8 cellular contexts compared by ENCODE assay signal in the genomic region with DNA sequence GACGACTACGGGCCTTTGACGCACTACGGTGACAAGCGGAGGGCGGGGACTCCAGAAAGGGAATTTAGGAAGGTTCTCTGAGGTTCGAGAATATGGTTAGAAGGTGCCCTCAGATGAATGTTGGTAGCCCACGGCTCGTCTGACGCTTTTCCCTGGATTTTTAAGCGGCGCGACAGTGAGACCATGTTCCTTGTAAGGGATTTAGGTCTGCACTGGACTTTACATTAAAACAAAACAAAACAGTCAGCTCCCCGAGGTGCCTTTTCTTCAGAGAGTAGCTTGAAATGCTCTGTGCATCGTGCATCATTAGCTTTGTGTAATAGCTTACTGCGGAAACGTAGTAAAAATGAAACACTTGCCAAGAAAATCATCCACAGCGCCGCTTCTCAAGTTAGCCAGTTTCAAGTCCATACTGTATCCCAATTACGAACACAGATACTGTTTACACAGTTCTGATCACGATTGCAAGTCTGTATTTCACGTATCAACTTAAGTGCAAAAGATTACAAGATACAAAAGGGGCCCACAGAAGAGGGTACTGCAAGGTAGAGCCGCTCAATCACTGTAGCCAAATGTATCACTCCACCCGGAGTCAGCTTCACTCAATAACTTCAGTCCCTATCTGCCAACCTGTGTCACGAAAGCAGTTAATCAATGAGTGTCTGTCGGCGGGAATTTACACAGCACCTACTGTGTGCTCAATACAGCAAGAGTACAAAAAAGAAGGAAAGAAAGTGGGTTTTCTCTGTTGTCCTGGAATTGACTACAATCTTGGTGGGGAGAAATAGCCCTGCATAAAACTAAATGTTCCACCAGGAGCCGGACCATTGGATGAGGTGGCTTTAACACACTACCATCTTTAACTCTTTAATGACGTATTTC. TPM values are rescaled to one million over a fixed set of nuclear protein-coding genes. Genes with fewer than 3 reads are reported as not detected.
DNase-seq lines count a peak whose midpoint lies in the region; ATAC-seq, FAIRE-seq and TF ChIP-seq lines count a peak whose summit lies in the region.

No MANE protein-coding gene starts in this region.

- DNase-seq in NCI-H345 treated with DMSO at 0.1 percent for 48 hours (lab: John Stamatoyannopoulos, UW; ENCODE audit: unreplicated experiment), result peak; percentile 20
- no peak for DNase-seq in NCI-H345 (lab: John Stamatoyannopoulos, UW)
- no peak for DNase-seq in Peyer's patch
- no peak for DNase-seq in endothelial cell of umbilical vein (ENCODE audit: low read depth, low spot score)
- no peak for DNase-seq in neural progenitor cell (ENCODE audit: low spot score)
- no peak for DNase-seq in posterior vena cava (ENCODE audit: low spot score)
- no peak for DNase-seq in NCI-H774 (lab: John Stamatoyannopoulos, UW)

- no peaks in the 10 kb centered on the region for H3K27me3 ChIP-seq in Peyer's patch
- H3K27me3 ChIP-seq in endothelial cell of umbilical vein (ENCODE audit: control insufficient read depth in 2 of 2, insufficient read depth in 2 of 2, low read length in 2 of 2), result peaks cover 0 to 3% of the 10 kb centered on the region in 2 experiments
- no peaks in the 10 kb centered on the region for H3K27me3 ChIP-seq in neural progenitor cell

- no peaks in the 10 kb centered on the region for H3K9me1 ChIP-seq in endothelial cell of umbilical vein (replicated peaks; ENCODE audit: control insufficient read depth, extremely low read depth, insufficient read depth, low read length)

- TF ChIP-seq POLR2A in Peyer's patch (IDR thresholded peaks at IDR 0.05), result no peak
- peak; percentile 14 for TF ChIP-seq POLR2A in endothelial cell of umbilical vein (IDR thresholded peaks at IDR 0.05; ENCODE audit: low read depth, low read length)

- H3K4me2 ChIP-seq in endothelial cell of umbilical vein (ENCODE audit: insufficient read depth, low read length) (peak overlapping the region; percentile 90), neural progenitor cell (peak overlapping the region; percentile 78)

- no peaks in the 10 kb centered on the region for H4K20me1 ChIP-seq in endothelial cell of umbilical vein (replicated peaks; ENCODE audit: control insufficient read depth, extremely low read depth, insufficient read depth, low read length)
- peaks cover 13% of the 10 kb centered on the region for H4K20me1 ChIP-seq in neural progenitor cell (ENCODE audit: low read depth)

- H3K27ac ChIP-seq in Peyer's patch (peak overlapping the region; percentile 82 to 92 (median 90)), endothelial cell of umbilical vein (ENCODE audit: insufficient read depth, low read depth, low read length) (peak overlapping the region; percentile 63), neural progenitor cell (no peak overlapping the region)

- peak; percentile 86 for ATAC-seq in HG02588 (IDR thresholded peaks at IDR 0.05; ENCODE audit: unreplicated experiment)

- H3K9ac ChIP-seq in endothelial cell of umbilical vein (replicated peaks; ENCODE audit: extremely low read depth, insufficient read depth, low read length) (peak overlapping the region; percentile 72), neural progenitor cell (no peak overlapping the region)

- peaks cover 2% of the 10 kb centered on the region for H3K27me3 Mint-ChIP-seq in neural progenitor cell (ENCODE audit: insufficient read depth, low read depth)

- CTCF ChIA-PET in endothelial cell of umbilical vein (lab: Charles Lee), result interaction anchor here (0.9 to 4.1 kb wide), 2 partner anchors 90 to 123 kb away, joined by 6 to 27 read pairs; no protein-coding TSS in a partner anchor

- no peak for FAIRE-seq in endothelial cell of umbilical vein (lab: Jason Lieb, UNC)

- peaks cover 1% of the 10 kb centered on the region for H3K36me3 Mint-ChIP-seq in neural progenitor cell

- H3K79me2 ChIP-seq in endothelial cell of umbilical vein (ENCODE audit: control insufficient read depth, insufficient read depth, low read length) (peaks cover 39% of the 10 kb centered on the region), neural progenitor cell (ENCODE audit: low read depth) (peaks cover 38% of the 10 kb centered on the region)

- H3K36me3 ChIP-seq in Peyer's patch, result no peaks in the 10 kb centered on the region
- no peaks in the 10 kb centered on the region for H3K36me3 ChIP-seq in endothelial cell of umbilical vein (ENCODE audit: control insufficient read depth in 2 of 2, extremely low read depth in 1 of 2, insufficient read depth in 2 of 2, low read length in 2 of 2)
- no peaks in the 10 kb centered on the region for H3K36me3 ChIP-seq in neural progenitor cell

- H3K4me3 Mint-ChIP-seq in neural progenitor cell, result peak overlapping the region; percentile 93

- BruUV-seq in endothelial cell of umbilical vein (replicated peaks; lab: Mats Ljungman, UMichigan), result no TSS peak

- H3K4me3 ChIP-seq in Peyer's patch (peak overlapping the region; percentile 51 to 78 (median 72)), endothelial cell of umbilical vein (replicated peaks in 1 of 3; ENCODE audit: insufficient read depth in 1 of 3, low read depth in 1 of 3, low read length in 3 of 3) (peak overlapping the region; percentile 15 to 63 (median 54)), neural progenitor cell (peak overlapping the region; percentile 65)

- POLR2A ChIA-PET in endothelial cell of umbilical vein (lab: Charles Lee), result interaction anchor here (0.6 kb wide), 1 partner anchor 204 kb away, joined by 3 read pairs; no protein-coding TSS in a partner anchor

- H3K27ac Mint-ChIP-seq in neural progenitor cell, result peak overlapping the region; percentile 94

- H3F3A ChIP-seq in neural progenitor cell (ENCODE audit: low read depth), result no peaks in the 10 kb centered on the region

- intact Hi-C loops in endothelial cell of umbilical vein (cut with micrococcal nuclease), result loop anchor here (1.0 to 2.0 kb wide), 3 partner anchors 32 to 90 kb away; a partner anchor contains a TSS
- intact Hi-C loops in posterior vena cava (cut with DNase I), result no loop called here

- H3K4me1 ChIP-seq in Peyer's patch (no peaks in the 10 kb centered on the region), endothelial cell of umbilical vein (ENCODE audit: control insufficient read depth, extremely low read depth, insufficient read depth, low read length) (peaks cover 2% of the 10 kb centered on the region), neural progenitor cell (no peaks in the 10 kb centered on the region)

- H3K9me3 ChIP-seq in Peyer's patch, result no peaks in the 10 kb centered on the region
- H3K9me3 ChIP-seq in endothelial cell of umbilical vein (replicated peaks; ENCODE audit: control insufficient read depth, insufficient read depth, low read length), result no peaks in the 10 kb centered on the region
- H3K9me3 ChIP-seq in neural progenitor cell (ENCODE audit: low read depth), result no peaks in the 10 kb centered on the region

- dilution Hi-C loops in endothelial cell of umbilical vein (cut with MboI; ENCODE audit: extremely low pct_ligation_motif_present, low sequenced_read_pairs), result no loop called here

- no peak for TF ChIP-seq CTCF in Peyer's patch (IDR thresholded peaks at IDR 0.05)
- no peak for TF ChIP-seq CTCF in endothelial cell of umbilical vein (IDR thresholded peaks at IDR 0.05; ENCODE audit: extremely low read depth in 1 of 2, insufficient read depth in 1 of 2, low read depth in 1 of 2, low read length in 2 of 2)
- TF ChIP-seq CTCF in neural progenitor cell (IDR thresholded peaks at IDR 0.05), result no peak

- H2AFZ ChIP-seq in endothelial cell of umbilical vein (ENCODE audit: low read depth, low read length) (peak overlapping the region; percentile 32), neural progenitor cell (replicated peaks) (peak overlapping the region; percentile 36)

- H3K9me3 Mint-ChIP-seq in neural progenitor cell, result peaks cover 17% of the 10 kb centered on the region

- H3K4me1 Mint-ChIP-seq in neural progenitor cell, result peaks cover 4% of the 10 kb centered on the region

TF ChIP-seq in endothelial cell of umbilical vein, 7 proteins besides CTCF, POLR2A, EP300 and RAD21 (continues in another document):
- TF ChIP-seq POLR2AphosphoS5 (IDR thresholded peaks at IDR 0.05; ENCODE audit: insufficient read depth, low read depth, low read length), result no peak

RNA-seq across cellular contexts. Expression of a gene that starts 0.5 kb away (rescaled TPM):
- total RNA-seq in Peyer's patch, result 1 to 10 TPM; 4.0 to 9.9 (median 6.2) TPM
- 10.8 and 12.0 TPM in 2 replicates for total RNA-seq in endothelial cell of umbilical vein
- polyA plus RNA-seq in endothelial cell of umbilical vein, result 2.7 and 2.8 TPM in 2 replicates
- polyA plus RNA-seq in endothelial cell of umbilical vein (2011; cell fraction: cytosol; rRNA removed), result 4.3 and 4.7 TPM in 2 replicates
- 5.7 and 6.5 TPM in 2 replicates for polyA plus RNA-seq in endothelial cell of umbilical vein (2011; cell fraction: nucleus; rRNA removed)
- 9.8 and 11.4 TPM in 2 replicates for polyA plus RNA-seq in endothelial cell of umbilical vein (2012)
- 3.9 and 5.1 TPM in 2 replicates for polyA minus RNA-seq in endothelial cell of umbilical vein
- 16.2 TPM for polyA minus RNA-seq in endothelial cell of umbilical vein (2011; cell fraction: cytosol; rRNA and poly(A)+ RNA removed)
- polyA minus RNA-seq in endothelial cell of umbilical vein (2011; cell fraction: nucleus; rRNA and poly(A)+ RNA removed), result 3.8 and 6.2 TPM in 2 replicates
- total RNA-seq in neural progenitor cell (ENCODE audit: low replicate concordance), result 11.2 and 17.4 TPM in 2 replicates
- total RNA-seq in posterior vena cava, result 1 to 10 TPM; 6.8 to 7.5 TPM

RNA-seq across cellular contexts. Expression of a gene that starts 32.4 kb away (rescaled TPM):
- 10 to 100 TPM; 33.8 to 49.0 (median 35.7) TPM for total RNA-seq in Peyer's patch
- total RNA-seq in endothelial cell of umbilical vein, result 66.1 and 66.9 TPM in 2 replicates
- 32.9 and 40.7 TPM in 2 replicates for polyA plus RNA-seq in endothelial cell of umbilical vein
- 43.1 and 49.3 TPM in 2 replicates for polyA plus RNA-seq in endothelial cell of umbilical vein (2011; cell fraction: cytosol; rRNA removed)
- polyA plus RNA-seq in endothelial cell of umbilical vein (2011; cell fraction: nucleus; rRNA removed), result 49.4 and 56.9 TPM in 2 replicates
- 75.5 and 88.4 TPM in 2 replicates for polyA plus RNA-seq in endothelial cell of umbilical vein (2012)
- polyA minus RNA-seq in endothelial cell of umbilical vein, result 19.1 and 22.4 TPM in 2 replicates
- polyA minus RNA-seq in endothelial cell of umbilical vein (2011; cell fraction: cytosol; rRNA and poly(A)+ RNA removed), result 48.7 TPM
- 20.1 and 26.3 TPM in 2 replicates for polyA minus RNA-seq in endothelial cell of umbilical vein (2011; cell fraction: nucleus; rRNA and poly(A)+ RNA removed)
- 54.2 and 90.2 TPM in 2 replicates for total RNA-seq in neural progenitor cell (ENCODE audit: low replicate concordance)
- total RNA-seq in posterior vena cava, result 10 to 100 TPM; 46.6 to 56.7 TPM

RNA-seq across cellular contexts. Expression of a gene that starts 41.5 kb away (rescaled TPM):
- total RNA-seq in Peyer's patch (10 to 100 TPM; 15.4 to 25.7 (median 20.8) TPM), endothelial cell of umbilical vein (21.0 and 23.1 TPM in 2 replicates), neural progenitor cell (ENCODE audit: low replicate concordance) (34.7 and 53.5 TPM in 2 replicates), posterior vena cava (10 to 100 TPM; 13.6 to 15.1 TPM)
- polyA plus RNA-seq in endothelial cell of umbilical vein, result 8.6 and 12.1 TPM in 2 replicates
- polyA plus RNA-seq in endothelial cell of umbilical vein (2011; cell fraction: cytosol; rRNA removed), result 14.9 and 16.0 TPM in 2 replicates
- polyA plus RNA-seq in endothelial cell of umbilical vein (2011; cell fraction: nucleus; rRNA removed), result 16.7 and 24.6 TPM in 2 replicates
- polyA plus RNA-seq in endothelial cell of umbilical vein (2012), result 23.9 and 31.4 TPM in 2 replicates
- polyA minus RNA-seq in endothelial cell of umbilical vein, result 20.6 and 24.5 TPM in 2 replicates
- 17.3 TPM for polyA minus RNA-seq in endothelial cell of umbilical vein (2011; cell fraction: cytosol; rRNA and poly(A)+ RNA removed)
- 8.2 and 13.0 TPM in 2 replicates for polyA minus RNA-seq in endothelial cell of umbilical vein (2011; cell fraction: nucleus; rRNA and poly(A)+ RNA removed)
